In genomic region chr10:74151057-74151878, GRCh38 we compare ENCODE assay signal across 1 cellular context.
TF ChIP-seq lines count a peak whose summit lies in the region.

ADK (plus strand) TSS chr10:74151221; CDS start chr10:74151279, 58 bp downstream.

TF ChIP-seq in HEK293, 187 proteins besides CTCF, POLR2A, EP300 and RAD21 (continued from another document and continues in another):
- TF ChIP-seq PRDM10 (tag by site-specific recombination; IDR thresholded peaks at IDR 0.05) (peak; percentile 99), ZNF423 (tag by site-specific recombination; IDR thresholded peaks at IDR 0.05) (no peak), ZSCAN4 (tag by site-specific recombination; IDR thresholded peaks at IDR 0.05) (peak; percentile 49; the same call in 1 of the 2 replicates), YY2 (tag by site-specific recombination; IDR thresholded peaks at IDR 0.05) (peak; percentile 54), ZNF324 (tag by site-specific recombination; IDR thresholded peaks at IDR 0.05) (peak; percentile 18; the same call in 1 of the 2 replicates), ZNF610 (tag by site-specific recombination; IDR thresholded peaks at IDR 0.05; ENCODE audit: borderline replicate concordance) (peak; percentile 78), KLF16 (tag by site-specific recombination; IDR thresholded peaks at IDR 0.05) (peak; percentile 96), SP3 (tag by site-specific recombination; IDR thresholded peaks at IDR 0.05) (peak; percentile 98), WT1 (tag by site-specific recombination; IDR thresholded peaks at IDR 0.05) (0 out of 2 replicates have a peak, but pooled peaks have one; percentile 26), KLF9 (tag by site-specific recombination; IDR thresholded peaks at IDR 0.05; ENCODE audit: low read depth) (peak; percentile 98), ZNF202 (tag by site-specific recombination; IDR thresholded peaks at IDR 0.05; ENCODE audit: borderline replicate concordance) (no peak), ZBTB10 (tag by site-specific recombination; IDR thresholded peaks at IDR 0.05) (peak; percentile 66), ZNF148 (tag by site-specific recombination; IDR thresholded peaks at IDR 0.05; ENCODE audit: borderline replicate concordance) (no peak), KLF8 (tag by site-specific recombination; IDR thresholded peaks at IDR 0.05) (peak; percentile 63; the same call in 1 of the 2 replicates), ZBTB48 (tag by site-specific recombination; IDR thresholded peaks at IDR 0.05) (peak; percentile 97), ZNF624 (tag by site-specific recombination; IDR thresholded peaks at IDR 0.05) (no peak), ZNF837 (tag by site-specific recombination; IDR thresholded peaks at IDR 0.05) (no peak), ZNF76 (tag by site-specific recombination; IDR thresholded peaks at IDR 0.05; ENCODE audit: borderline replicate concordance, low read depth) (peak; percentile 82), GLIS1 (tag by site-specific recombination; IDR thresholded peaks at IDR 0.05) (peak; percentile 86), ZNF488 (tag by site-specific recombination; IDR thresholded peaks at IDR 0.05) (no peak), ZBTB26 (tag by site-specific recombination; optimal IDR thresholded peaks at IDR 0.05) (peak; percentile 64), ZNF629 (tag by site-specific recombination; IDR thresholded peaks at IDR 0.05) (no peak; the same call in 1 of the 2 replicates), ZBTB20 (tag by site-specific recombination; IDR thresholded peaks at IDR 0.05) (peak; percentile 62; the same call in 1 of the 2 replicates), ZNF366 (tag by site-specific recombination; conservative IDR thresholded peaks at IDR 0.05) (peak; percentile 46; the same call in 1 of the 2 replicates), ZNF670 (tag by site-specific recombination; IDR thresholded peaks at IDR 0.05; ENCODE audit: low read depth) (no peak), PATZ1 (tag by site-specific recombination; IDR thresholded peaks at IDR 0.05) (peak; percentile 92), ZNF776 (tag by site-specific recombination; IDR thresholded peaks at IDR 0.05; ENCODE audit: borderline replicate concordance) (no peak), SP2 (tag by site-specific recombination; IDR thresholded peaks at IDR 0.05) (peak; percentile 100), ZNF692 (tag by site-specific recombination; IDR thresholded peaks at IDR 0.05) (peak; percentile 78), ZNF580 (tag by site-specific recombination; IDR thresholded peaks at IDR 0.05) (no peak), ZNF660 (tag by site-specific recombination; IDR thresholded peaks at IDR 0.05) (0 out of 2 replicates have a peak, but pooled peaks have one; percentile 20), GLI4 (tag by site-specific recombination; IDR thresholded peaks at IDR 0.05) (peak; percentile 85; the same call in 1 of the 2 replicates), ZBTB6 (tag by site-specific recombination; IDR thresholded peaks at IDR 0.05) (peak; percentile 88), ZNF561 (tag by site-specific recombination; IDR thresholded peaks at IDR 0.05; ENCODE audit: borderline replicate concordance) (peak; percentile 42; the same call in 1 of the 2 replicates), ZEB2 (tag by site-specific recombination; IDR thresholded peaks at IDR 0.05) (0 out of 2 replicates have a peak, but pooled peaks have one; percentile 36), ZNF391 (tag by site-specific recombination; IDR thresholded peaks at IDR 0.05; ENCODE audit: borderline replicate concordance, low read depth) (peak; percentile 47; the same call in 1 of the 2 replicates), ZNF10 (tag by site-specific recombination; IDR thresholded peaks at IDR 0.05) (peak; percentile 77), ZFP69B (tag by site-specific recombination; IDR thresholded peaks at IDR 0.05) (peak; percentile 72), ZBTB44 (tag by site-specific recombination; IDR thresholded peaks at IDR 0.05) (no peak), ZNF211 (tag by site-specific recombination; IDR thresholded peaks at IDR 0.05; ENCODE audit: low read depth) (no peak), ZNF792 (tag by site-specific recombination; IDR thresholded peaks at IDR 0.05) (0 out of 2 replicates have a peak, but pooled peaks have one; percentile 53)
